Comparison of ENCODE assay signal across 10 cellular contexts in the genomic region with DNA sequence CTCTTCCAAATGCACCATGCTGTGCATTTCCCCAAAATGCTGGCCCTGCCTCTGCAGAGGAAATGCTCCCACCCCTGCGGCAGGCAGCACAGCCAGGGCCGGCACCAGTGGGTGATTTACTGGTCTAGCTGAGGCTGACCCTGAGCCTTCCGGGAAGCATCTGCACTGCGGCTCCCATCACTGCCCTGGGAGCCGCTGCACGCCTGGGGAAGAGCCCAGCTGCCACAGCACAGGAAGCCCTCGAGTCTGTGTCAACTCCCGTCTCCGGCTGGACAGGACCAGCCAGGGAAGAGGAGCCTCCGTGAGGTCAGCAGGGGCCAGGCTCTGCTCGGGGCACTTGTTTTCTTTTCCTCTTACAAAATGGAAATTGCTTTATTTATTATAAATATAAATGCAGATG. TPM values are rescaled to one million over a fixed set of nuclear protein-coding genes. Genes with fewer than 3 reads are reported as not detected.
DNase-seq lines count a peak whose midpoint lies in the region; ATAC-seq and TF ChIP-seq lines count a peak whose summit lies in the region.
"Had no signal": no experiment of that assay in that cellular context is flagged by ENCODE, and none has a peak within 500 bp of the region (broad histone marks: within the 10 kb centered on the region; RNA-seq: fewer than 3 reads in every experiment).

No MANE protein-coding gene starts in this region.

- peak overlapping the region; percentile 66 for H3K27ac ChIP-seq in naive thymus-derived CD4-positive, alpha-beta T cell (ENCODE audit: low read depth, low read length)
- no peak overlapping the region for H3K27ac ChIP-seq in tibial nerve

- no peak for ATAC-seq in naive thymus-derived CD4-positive, alpha-beta T cell
- ATAC-seq in HG02610 (IDR thresholded peaks at IDR 0.05; ENCODE audit: unreplicated experiment): no peak

- peaks cover 0 to 4% (median 0%) of the 10 kb centered on the region in 5 donors for H3K27me3 Mint-ChIP-seq in naive thymus-derived CD4-positive, alpha-beta T cell
- H3K27me3 Mint-ChIP-seq in osteocyte (ENCODE audit: unreplicated experiment): no peaks in the 10 kb centered on the region
- H3K27me3 Mint-ChIP-seq: central memory CD8-positive, alpha-beta T cell had no signal

- TF ChIP-seq EP300 in tibial nerve (IDR thresholded peaks at IDR 0.05): peak in 1 of 2 donors; percentile 15

- TF ChIP-seq POLR2A in tibial nerve (IDR thresholded peaks at IDR 0.05): no peak

- TF ChIP-seq CTCF in cardiac fibroblast (IDR thresholded peaks at IDR 0.05; ENCODE audit: low read depth, low read length) (no peak), tibial nerve (IDR thresholded peaks at IDR 0.05) (no peak), osteocyte (IDR thresholded peaks at IDR 0.05) (no peak)

- peaks cover 39 to 74% of the 10 kb centered on the region in 2 donors for H3K4me1 ChIP-seq in naive thymus-derived CD4-positive, alpha-beta T cell (ENCODE audit: control insufficient read depth in 2 of 2, insufficient read depth in 2 of 2, low read length in 2 of 2)
- H3K4me1 ChIP-seq in tibial nerve (peaks cover 0 to 25% (median 8%) of the 10 kb centered on the region in 4 donors), HAP-1 (no peaks in the 10 kb centered on the region)

- CTCF ChIA-PET in naive thymus-derived CD4-positive, alpha-beta T cell (lab: Charles Lee): interaction anchor here (0.7 to 4.8 kb wide), 5 partner anchors 10 to 30 kb away, joined by 3 to 47 read pairs (median 4); no protein-coding TSS in a partner anchor

- in situ Hi-C loops in HAP-1 (cut with MboI; ENCODE audit: low sequenced_read_pairs): no loop called here

- peak overlapping the region; percentile 23 to 98 (median 96) for H3K27ac Mint-ChIP-seq in naive thymus-derived CD4-positive, alpha-beta T cell
- no peak overlapping the region for H3K27ac Mint-ChIP-seq in osteocyte (ENCODE audit: unreplicated experiment)

- no peaks in the 10 kb centered on the region for H3K27me3 ChIP-seq in naive thymus-derived CD4-positive, alpha-beta T cell (ENCODE audit: control insufficient read depth in 2 of 2, insufficient read depth in 2 of 2, low read length in 2 of 2)
- H3K27me3 ChIP-seq in tibial nerve (no peaks in the 10 kb centered on the region), HAP-1 (ENCODE audit: low read depth) (no peaks in the 10 kb centered on the region)

- H3K9me3 ChIP-seq in naive thymus-derived CD4-positive, alpha-beta T cell (ENCODE audit: control insufficient read depth in 2 of 3, low read length in 3 of 3): no peaks in the 10 kb centered on the region
- H3K9me3 ChIP-seq in tibial nerve (peaks cover 0 to 4% (median 0%) of the 10 kb centered on the region in 4 donors), HAP-1 (no peaks in the 10 kb centered on the region)

- intact Hi-C loops in naive thymus-derived CD4-positive, alpha-beta T cell (cut with micrococcal nuclease): loop anchor here in 1 of 2 donors (5.0 kb wide), 1 partner anchor 34 kb away; no protein-coding TSS in a partner anchor

- H3K4me3 Mint-ChIP-seq in naive thymus-derived CD4-positive, alpha-beta T cell: peak overlapping the region; percentile 39 to 86 (median 74)
- H3K4me3 Mint-ChIP-seq in osteocyte (ENCODE audit: unreplicated experiment): no peak overlapping the region

- POLR2A ChIA-PET in naive thymus-derived CD4-positive, alpha-beta T cell (lab: Charles Lee): interaction anchor here (0.6 to 54.4 kb wide), 5 partner anchors 19 to 403 kb away, joined by 3 to 1719 read pairs (median 7); a partner anchor contains a TSS

- H3K9me3 Mint-ChIP-seq in naive thymus-derived CD4-positive, alpha-beta T cell: peaks cover 0 to 6% (median 4%) of the 10 kb centered on the region in 11 donors
- peaks cover 5% of the 10 kb centered on the region for H3K9me3 Mint-ChIP-seq in osteocyte (ENCODE audit: unreplicated experiment)

- 33 to 45% methylated on average over 11 of the region's 11 CpGs for WGBS in tibial nerve, 2 donors

- peak; percentile 64 for DNase-seq in CD1c-positive myeloid dendritic cell (ENCODE audit: extremely low spot score)
- DNase-seq in KG1 (lab: John Stamatoyannopoulos, UW): peak; percentile 25
- peak; percentile 22 to 24 for DNase-seq in cardiac fibroblast (ENCODE audit: low read depth in 2 of 2)
- DNase-seq in naive thymus-derived CD4-positive, alpha-beta T cell: no peak
- no peak for DNase-seq in tibial nerve (ENCODE audit: low spot score in 2 of 2)
- no peak for DNase-seq in HAP-1 (ENCODE audit: low spot score in 2 of 2)
- no peak for DNase-seq in osteocyte (ENCODE audit: extremely low spot score, unreplicated experiment)
- DNase-seq: NCI-H446 had no signal

- H3K36me3 ChIP-seq in naive thymus-derived CD4-positive, alpha-beta T cell (ENCODE audit: control insufficient read depth in 2 of 3, insufficient read depth in 3 of 3, low read length in 3 of 3): no peaks in the 10 kb centered on the region
- H3K36me3 ChIP-seq in tibial nerve (no peaks in the 10 kb centered on the region), HAP-1 (replicated peaks) (no peaks in the 10 kb centered on the region)

- no peak overlapping the region for H3K4me3 ChIP-seq in cardiac fibroblast (replicated peaks in 1 of 2; ENCODE audit: low read depth in 2 of 2, low read length in 2 of 2)
- peak overlapping the region; percentile 41 for H3K4me3 ChIP-seq in naive thymus-derived CD4-positive, alpha-beta T cell (ENCODE audit: low read length)
- no peak overlapping the region for H3K4me3 ChIP-seq in tibial nerve
- H3K4me3 ChIP-seq in HAP-1: no peak overlapping the region

- H3K4me1 Mint-ChIP-seq in naive thymus-derived CD4-positive, alpha-beta T cell: peaks cover 29 to 94% (median 56%) of the 10 kb centered on the region in 7 donors
- H3K4me1 Mint-ChIP-seq in osteocyte (ENCODE audit: unreplicated experiment): peaks cover 20% of the 10 kb centered on the region

- peaks cover 0 to 13% (median 4%) of the 10 kb centered on the region in 5 donors for H3K36me3 Mint-ChIP-seq in naive thymus-derived CD4-positive, alpha-beta T cell
- H3K36me3 Mint-ChIP-seq in osteocyte (ENCODE audit: unreplicated experiment): peaks cover 3% of the 10 kb centered on the region

RNA-seq across cellular contexts. Expression of a gene that starts 25.1 kb away (rescaled TPM):
- total RNA-seq in naive thymus-derived CD4-positive, alpha-beta T cell: 100 to 1,000 TPM; 252 to 664 (median 347) TPM
- 100 to 1,000 TPM; 124 to 297 TPM for polyA plus RNA-seq in naive thymus-derived CD4-positive, alpha-beta T cell
- total RNA-seq in tibial nerve (10 to 100 TPM; 33.9 to 53.8 (median 50.2) TPM), osteocyte (39.4 and 41.4 TPM in 2 replicates)

Comparison
In these comparisons a context has a peak if more than half of its experiments do, and no peak if none do; other contexts are left out.
1. DNase-seq: peak in CD1c-positive myeloid dendritic cell (single experiment), KG1 (single experiment) and cardiac fibroblast (2 of 2); none in naive thymus-derived CD4-positive, alpha-beta T cell (0 of 9), tibial nerve (0 of 2), HAP-1 (0 of 2) and osteocyte (single experiment).